Comparison of ENCODE assay signal across 26 cellular contexts in genomic region chr1:22920026-22920733, GRCh38. TPM values are rescaled to one million over a fixed set of nuclear protein-coding genes. Genes with fewer than 3 reads are reported as not detected.
"Had no signal": no experiment of that assay in that cellular context is flagged by ENCODE, and none has a peak within 500 bp of the region (broad histone marks: within the 10 kb centered on the region; RNA-seq: fewer than 3 reads in every experiment).

No MANE protein-coding gene starts in this region.

- H3K4me3 Mint-ChIP-seq: activated B cell treated with CpG ODN at 0.5 μM for 24 hours; activated CD4-positive, alpha-beta T cell treated with anti-CD3 and anti-CD28 coated beads, Interleukin-2, amount 10 ng/mL, durations not matched to agents 24 days and 14 days; activated naive CD4-positive, alpha-beta T cell treated with anti-CD3 and anti-CD28 coated beads for 36 hours; activated naive CD8-positive, alpha-beta T cell; activated T-helper 17 cell treated with anti-CD3 and anti-CD28 coated beads, Interleukin-2, amount 50 U/mL, for 72 hours; T-cell had no signal

- ATAC-seq: activated T-helper 17 cell treated with anti-CD3 and anti-CD28 coated beads, Interleukin-2, amount 50 U/mL, for 72 hours; PC-3; T-cell had no signal

- H3K27ac ChIP-seq: SK-N-MC had no signal

- DNase-seq: activated B cell treated with CpG ODN at 0.5 μM for 24 hours; activated CD4-positive, alpha-beta T cell treated with anti-CD3 and anti-CD28 coated beads for 1 hour; activated CD4-positive, alpha-beta T cell treated with anti-CD3 and anti-CD28 coated beads, Interleukin-2, amount 10 ng/mL, durations not matched to agents 24 days and 14 days; activated CD4-positive, alpha-beta T cell treated with anti-CD3 and anti-CD28 coated beads, Interleukin-2, amount 50 U/mL, for 48 hours; activated CD8-positive, alpha-beta memory T cell treated with anti-CD3 and anti-CD28 coated beads for 24 hours; activated gamma-delta T cell; activated naive CD4-positive, alpha-beta T cell treated with anti-CD3 and anti-CD28 coated beads for 36 hours; activated T-cell treated with anti-CD3 and anti-CD28 coated beads, Interleukin-2, amount 50 U/mL, for 48 hours; amygdala; central memory CD4-positive, alpha-beta T cell; Kasumi-1; KBM-7; NCI-H1105 treated with DMSO at 0.1 percent for 48 hours; NCI-H1436 treated with DMSO at 0.1 percent for 48 hours; NCI-H187; NCI-H2081 treated with DMSO at 0.1 percent for 48 hours; NCI-H524; PC-3; T-cell; T-helper 2 cell; T1000 had no signal

- H3K9me3 Mint-ChIP-seq: activated B cell treated with CpG ODN at 0.5 μM for 24 hours; activated CD4-positive, alpha-beta T cell treated with anti-CD3 and anti-CD28 coated beads, Interleukin-2, amount 10 ng/mL, durations not matched to agents 24 days and 14 days; activated naive CD4-positive, alpha-beta T cell treated with anti-CD3 and anti-CD28 coated beads for 36 hours; activated T-helper 17 cell treated with anti-CD3 and anti-CD28 coated beads, Interleukin-2, amount 50 U/mL, for 72 hours; T-cell had no signal

- H3K4me1 Mint-ChIP-seq: activated B cell treated with CpG ODN at 0.5 μM for 24 hours; activated CD4-positive, alpha-beta T cell treated with anti-CD3 and anti-CD28 coated beads, Interleukin-2, amount 10 ng/mL, durations not matched to agents 24 days and 14 days; T-cell had no signal

- H3K4me3 ChIP-seq: SK-N-MC had no signal

- FAIRE-seq: TTC549 had no signal

- H3K27me3 Mint-ChIP-seq: activated CD4-positive, alpha-beta T cell treated with anti-CD3 and anti-CD28 coated beads, Interleukin-2, amount 10 ng/mL, durations not matched to agents 24 days and 14 days had no signal

- H3K36me3 Mint-ChIP-seq: activated naive CD8-positive, alpha-beta T cell; T-cell had no signal

- H3K27ac Mint-ChIP-seq: activated B cell treated with CpG ODN at 0.5 μM for 24 hours; activated CD4-positive, alpha-beta T cell treated with anti-CD3 and anti-CD28 coated beads, Interleukin-2, amount 10 ng/mL, durations not matched to agents 24 days and 14 days; activated naive CD4-positive, alpha-beta T cell treated with anti-CD3 and anti-CD28 coated beads for 36 hours; activated naive CD8-positive, alpha-beta T cell; activated T-helper 17 cell treated with anti-CD3 and anti-CD28 coated beads, Interleukin-2, amount 50 U/mL, for 72 hours; T-cell had no signal

RNA-seq across cellular contexts. Expression of gene LACTBL1, which starts 52.5 kb away (rescaled TPM):
- total RNA-seq: activated B cell treated with CpG ODN at 0.5 μM for 24 hours; activated CD4-positive, alpha-beta T cell treated with anti-CD3 and anti-CD28 coated beads, Interleukin-2, amount 10 ng/mL, durations not matched to agents 24 days and 14 days; activated naive CD4-positive, alpha-beta T cell treated with anti-CD3 and anti-CD28 coated beads for 36 hours; activated T-helper 17 cell treated with anti-CD3 and anti-CD28 coated beads, Interleukin-2, amount 50 U/mL, for 72 hours; IMR-90; PC-3; T-cell had no signal
